Comparison of ENCODE assay signal across 2 cellular contexts in the genomic region with DNA sequence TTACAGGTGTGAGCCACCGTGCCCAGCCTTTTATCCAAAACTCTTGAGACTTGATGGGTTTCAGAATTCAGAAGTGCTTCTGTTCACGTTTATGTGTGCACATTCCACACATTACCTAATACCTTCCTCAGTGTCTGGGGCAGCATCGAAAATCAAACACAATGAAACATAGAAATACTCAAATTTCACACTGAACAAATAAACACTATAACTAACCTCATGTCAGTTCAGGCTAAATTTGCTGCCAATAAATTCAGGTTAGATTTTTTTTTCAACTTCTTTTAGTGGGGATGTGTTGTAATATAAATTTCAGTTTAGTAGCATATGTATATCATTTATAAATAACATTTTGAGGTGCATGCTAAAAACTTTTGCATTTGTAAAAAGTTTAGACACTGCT.
TF ChIP-seq lines count a peak whose summit lies in the region.

No MANE protein-coding gene starts in this region.

TF ChIP-seq in A549, 52 proteins besides CTCF, POLR2A, EP300 and RAD21:
- TF ChIP-seq, protein P1, sequence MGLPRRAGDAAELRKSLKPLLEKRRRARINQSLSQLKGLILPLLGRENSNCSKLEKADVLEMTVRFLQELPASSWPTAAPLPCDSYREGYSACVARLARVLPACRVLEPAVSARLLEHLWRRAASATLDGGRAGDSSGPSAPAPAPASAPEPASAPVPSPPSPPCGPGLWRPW (IDR thresholded peaks at IDR 0.05): no peak
- TF ChIP-seq ZC3H11A (IDR thresholded peaks at IDR 0.05): no peak
- TF ChIP-seq RCOR1 (IDR thresholded peaks at IDR 0.05; ENCODE audit: low read depth, low read length): no peak
- no peak for TF ChIP-seq POLR2AphosphoS2 (conservative IDR thresholded peaks at IDR 0.05; ENCODE audit: low read length)
- no peak for TF ChIP-seq FOXS1 (CRISPR knock-in tag; IDR thresholded peaks at IDR 0.05)
- TF ChIP-seq, protein P2, sequence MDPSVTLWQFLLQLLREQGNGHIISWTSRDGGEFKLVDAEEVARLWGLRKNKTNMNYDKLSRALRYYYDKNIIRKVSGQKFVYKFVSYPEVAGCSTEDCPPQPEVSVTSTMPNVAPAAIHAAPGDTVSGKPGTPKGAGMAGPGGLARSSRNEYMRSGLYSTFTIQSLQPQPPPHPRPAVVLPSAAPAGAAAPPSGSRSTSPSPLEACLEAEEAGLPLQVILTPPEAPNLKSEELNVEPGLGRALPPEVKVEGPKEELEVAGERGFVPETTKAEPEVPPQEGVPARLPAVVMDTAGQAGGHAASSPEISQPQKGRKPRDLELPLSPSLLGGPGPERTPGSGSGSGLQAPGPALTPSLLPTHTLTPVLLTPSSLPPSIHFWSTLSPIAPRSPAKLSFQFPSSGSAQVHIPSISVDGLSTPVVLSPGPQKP (IDR thresholded peaks at IDR 0.05; ENCODE audit: low read depth, low read length): no peak
- TF ChIP-seq HDAC2 (IDR thresholded peaks at IDR 0.05): no peak
- TF ChIP-seq RFX5 (IDR thresholded peaks at IDR 0.05): no peak

TF ChIP-seq in GM23338, 12 proteins besides CTCF, POLR2A, EP300 and RAD21:
- TF ChIP-seq ETS1 (IDR thresholded peaks at IDR 0.05) (no peak), JUNB (IDR thresholded peaks at IDR 0.05; ENCODE audit: unreplicated experiment) (no peak), EZH2phosphoT487 (IDR thresholded peaks at IDR 0.05; ENCODE audit: unreplicated experiment) (no peak), CREB1 (CRISPR knock-in tag; IDR thresholded peaks at IDR 0.05; ENCODE audit: low read depth) (no peak), ZNF114 (CRISPR knock-in tag; IDR thresholded peaks at IDR 0.05) (no peak), STAT1 (IDR thresholded peaks at IDR 0.05; ENCODE audit: unreplicated experiment) (no peak), ZNF331 (CRISPR knock-in tag; IDR thresholded peaks at IDR 0.05; ENCODE audit: low read depth) (no peak), ZNF462 (CRISPR knock-in tag; IDR thresholded peaks at IDR 0.05) (no peak), NANOG (IDR thresholded peaks at IDR 0.05; ENCODE audit: borderline replicate concordance) (no peak), EZH2 (IDR thresholded peaks at IDR 0.05; ENCODE audit: low read depth, unreplicated experiment) (no peak), POLR2AphosphoS5 (IDR thresholded peaks at IDR 0.05; ENCODE audit: low read depth) (no peak)
- TF ChIP-seq, protein P3, sequence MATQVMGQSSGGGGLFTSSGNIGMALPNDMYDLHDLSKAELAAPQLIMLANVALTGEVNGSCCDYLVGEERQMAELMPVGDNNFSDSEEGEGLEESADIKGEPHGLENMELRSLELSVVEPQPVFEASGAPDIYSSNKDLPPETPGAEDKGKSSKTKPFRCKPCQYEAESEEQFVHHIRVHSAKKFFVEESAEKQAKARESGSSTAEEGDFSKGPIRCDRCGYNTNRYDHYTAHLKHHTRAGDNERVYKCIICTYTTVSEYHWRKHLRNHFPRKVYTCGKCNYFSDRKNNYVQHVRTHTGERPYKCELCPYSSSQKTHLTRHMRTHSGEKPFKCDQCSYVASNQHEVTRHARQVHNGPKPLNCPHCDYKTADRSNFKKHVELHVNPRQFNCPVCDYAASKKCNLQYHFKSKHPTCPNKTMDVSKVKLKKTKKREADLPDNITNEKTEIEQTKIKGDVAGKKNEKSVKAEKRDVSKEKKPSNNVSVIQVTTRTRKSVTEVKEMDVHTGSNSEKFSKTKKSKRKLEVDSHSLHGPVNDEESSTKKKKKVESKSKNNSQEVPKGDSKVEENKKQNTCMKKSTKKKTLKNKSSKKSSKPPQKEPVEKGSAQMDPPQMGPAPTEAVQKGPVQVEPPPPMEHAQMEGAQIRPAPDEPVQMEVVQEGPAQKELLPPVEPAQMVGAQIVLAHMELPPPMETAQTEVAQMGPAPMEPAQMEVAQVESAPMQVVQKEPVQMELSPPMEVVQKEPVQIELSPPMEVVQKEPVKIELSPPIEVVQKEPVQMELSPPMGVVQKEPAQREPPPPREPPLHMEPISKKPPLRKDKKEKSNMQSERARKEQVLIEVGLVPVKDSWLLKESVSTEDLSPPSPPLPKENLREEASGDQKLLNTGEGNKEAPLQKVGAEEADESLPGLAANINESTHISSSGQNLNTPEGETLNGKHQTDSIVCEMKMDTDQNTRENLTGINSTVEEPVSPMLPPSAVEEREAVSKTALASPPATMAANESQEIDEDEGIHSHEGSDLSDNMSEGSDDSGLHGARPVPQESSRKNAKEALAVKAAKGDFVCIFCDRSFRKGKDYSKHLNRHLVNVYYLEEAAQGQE (IDR thresholded peaks at IDR 0.05; ENCODE audit: unreplicated experiment): no peak
TF ChIP-seq in GM23338: peak in this region for 0.
